ENCODE assay signal across 9 cellular contexts in genomic region chr11:67057410-67057757, GRCh38. TPM values are rescaled to one million over a fixed set of nuclear protein-coding genes. Genes with fewer than 3 reads are reported as not detected.
DNase-seq lines count a peak whose midpoint lies in the region; ATAC-seq, FAIRE-seq and TF ChIP-seq lines count a peak whose summit lies in the region.
"Had no signal": no experiment of that assay in that cellular context is flagged by ENCODE, and none has a peak within 500 bp of the region (broad histone marks: within the 10 kb centered on the region; RNA-seq: fewer than 3 reads in every experiment).

No MANE protein-coding gene starts in this region.

- no peaks in the 10 kb centered on the region for H3K9me3 Mint-ChIP-seq in activated B cell treated with CpG ODN at 0.5 μM for 24 hours

- CTCF ChIA-PET in activated B cell treated with CpG ODN at 0.5 μM for 24 hours (lab: Charles Lee), result no interaction called here

- no peak for FAIRE-seq in GM19239 (lab: Jason Lieb, UNC)

- H3K36me3 ChIP-seq in GM23248 (ENCODE audit: low read depth), result no peaks in the 10 kb centered on the region
- no peaks in the 10 kb centered on the region for H3K36me3 ChIP-seq in prostate gland

- H3K27me3 Mint-ChIP-seq in activated B cell treated with CpG ODN at 0.5 μM for 24 hours, result peaks cover 13% of the 10 kb centered on the region

- peak overlapping the region; percentile 86 for H3K4me2 ChIP-seq in GM23248 (ENCODE audit: unreplicated experiment)

- TF ChIP-seq CTCF in activated B cell treated with CpG ODN at 0.5 μM for 24 hours (IDR thresholded peaks at IDR 0.05) (no peak), prostate gland (IDR thresholded peaks at IDR 0.05) (no peak)

- peak overlapping the region; percentile 73 for H3K4me3 ChIP-seq in GM23248
- H3K4me3 ChIP-seq in prostate gland, result peak overlapping the region; percentile 55 to 56

- no peaks in the 10 kb centered on the region; the same call in 1 of the 2 replicates for H3F3A ChIP-seq in GM23248 (ENCODE audit: insufficient read depth)

- intact Hi-C loops in activated B cell treated with CpG ODN at 0.5 μM for 24 hours (cut with micrococcal nuclease), result loop anchor here (2.0 kb wide), 1 partner anchor 13 kb away; no protein-coding TSS in a partner anchor
- intact Hi-C loops in left cardiac atrium (cut with DNase I), result no loop called here
- intact Hi-C loops in prostate gland (cut with DNase I), result no loop called here

- in situ Hi-C loops in GM23248 (cut with MboI), result no loop called here

- H3K27ac Mint-ChIP-seq in activated B cell treated with CpG ODN at 0.5 μM for 24 hours, result no peak overlapping the region

- H3K27ac ChIP-seq in GM23248, result no peak overlapping the region
- peak overlapping the region; percentile 66 for H3K27ac ChIP-seq in prostate gland

- H3K9me3 ChIP-seq in GM23248 (ENCODE audit: low read depth) (no peaks in the 10 kb centered on the region), prostate gland (no peaks in the 10 kb centered on the region)

- no peak for TF ChIP-seq POLR2A in prostate gland (IDR thresholded peaks at IDR 0.05)

- POLR2A ChIA-PET in activated B cell treated with CpG ODN at 0.5 μM for 24 hours (lab: Charles Lee), result interaction anchor here (0.6 kb wide), 1 partner anchor 156 kb away, joined by 3 read pairs; no protein-coding TSS in a partner anchor

- 43 to 44% methylated on average over 8 of the region's 8 CpGs for WGBS in GM23248 (ENCODE audit: low coverage in 1 of 2, low lambda C conversion rate in 2 of 2, missing lambda C conversion rate in 2 of 2), 2 experiments
- WGBS in prostate gland, result 34% methylated on average over 8 of the region's 8 CpGs

- H3K9me2 ChIP-seq in GM23248 (ENCODE audit: insufficient read depth), result no peaks in the 10 kb centered on the region

- H3K27me3 ChIP-seq in GM23248 (replicated peaks; ENCODE audit: insufficient read depth) (no peaks in the 10 kb centered on the region), prostate gland (replicated peaks; ENCODE audit: insufficient read depth) (no peaks in the 10 kb centered on the region)

- peak overlapping the region; percentile 81 for H2AFZ ChIP-seq in GM23248

- peak overlapping the region; percentile 57 for H3K4me3 Mint-ChIP-seq in activated B cell treated with CpG ODN at 0.5 μM for 24 hours

- H3K9ac ChIP-seq in GM23248, result peak overlapping the region; percentile 68; the same call in 1 of the 2 replicates

- H4K20me1 ChIP-seq in GM23248 (ENCODE audit: insufficient read depth), result no peaks in the 10 kb centered on the region

- H3K79me2 ChIP-seq in GM23248 (ENCODE audit: insufficient read depth), result no peaks in the 10 kb centered on the region

- DNase-seq in GM23248 (peak; percentile 36), activated B cell treated with CpG ODN at 0.5 μM for 24 hours (no peak), left cardiac atrium (no peak), prostate gland (ENCODE audit: low spot score) (peak; percentile 21), GM19239 (ENCODE audit: insufficient read length, low spot score) (no peak), NOMO-1 treated with dmso at 0.1 percent for 144 hours (lab: John Stamatoyannopoulos, UW; ENCODE audit: unreplicated experiment) (no peak), C1 segment of cervical spinal cord (lab: John Stamatoyannopoulos, UW) (no peak), NOMO-1 treated with DMSO at 0.1 percent for 48 hours (lab: John Stamatoyannopoulos, UW; ENCODE audit: unreplicated experiment) (no peak)
- DNase-seq: anterior cingulate cortex had no signal

- H3K4me1 Mint-ChIP-seq in activated B cell treated with CpG ODN at 0.5 μM for 24 hours, result peaks cover 9% of the 10 kb centered on the region

- H3K4me1 ChIP-seq in GM23248 (ENCODE audit: insufficient read depth) (peaks cover 20% of the 10 kb centered on the region), prostate gland (replicated peaks) (peaks cover 12% of the 10 kb centered on the region)

- ATAC-seq in activated B cell treated with CpG ODN at 0.5 μM for 24 hours (ENCODE audit: low read depth) (no peak), left cardiac atrium (peak; percentile 4 to 19)

- H3K36me3 Mint-ChIP-seq in activated B cell treated with CpG ODN at 0.5 μM for 24 hours (ENCODE audit: low read depth), result no peaks in the 10 kb centered on the region

RNA-seq across cellular contexts. Expression of gene RHOD, which starts 0.7 kb away (rescaled TPM):
- 14.2 and 28.7 TPM in 2 replicates for total RNA-seq in GM23248 (2014; rRNA removed; shearing (Covaris generic))
- 32.3 and 33.2 TPM in 2 replicates for polyA plus RNA-seq in GM23248 (2016; fragmentation: Nextera tagmentation; extraction: Ambion mirVana)
- total RNA-seq in activated B cell treated with CpG ODN at 0.5 μM for 24 hours (0.32 TPM in 1 of 2 replicates, not detected in the other), left cardiac atrium (10 to 100 TPM; 33.6 to 42.8 TPM), prostate gland (10 to 100 TPM; 26.2 to 69.5 TPM)

RNA-seq across cellular contexts. Expression of gene SYT12, which starts 34.5 kb away (rescaled TPM):
- total RNA-seq in GM23248 (2014; rRNA removed; shearing (Covaris generic)), result 2.8 and 3.3 TPM in 2 replicates
- 0.75 and 1.9 TPM in 2 replicates for polyA plus RNA-seq in GM23248 (2016; fragmentation: Nextera tagmentation; extraction: Ambion mirVana)
- total RNA-seq in activated B cell treated with CpG ODN at 0.5 μM for 24 hours (not detected in 2 replicates), left cardiac atrium (1 to 10 TPM in 1 of 2 donors, under 1 TPM in 1; 0.18 to 1.8 TPM), prostate gland (1 to 10 TPM; 2.1 to 3.4 TPM)

Comparison
In these comparisons a context has a peak if more than half of its experiments do, and no peak if none do; other contexts are left out.
1. DNase-seq: peak in GM23248 (single experiment) and prostate gland (single experiment); none in activated B cell treated with CpG ODN at 0.5 μM for 24 hours (single experiment), left cardiac atrium (single experiment), GM19239 (single experiment), NOMO-1 treated with dmso at 0.1 percent for 144 hours (single experiment), C1 segment of cervical spinal cord (0 of 14) and NOMO-1 treated with DMSO at 0.1 percent for 48 hours (single experiment).
2. RNA of gene RHOD, which starts 0.7 kb away (total RNA-seq): 26.2 to 69.5 TPM in prostate gland, 33.6 to 42.8 TPM in left cardiac atrium and 14.2 to 28.7 TPM in GM23248; 0.32 TPM in activated B cell treated with CpG ODN at 0.5 μM for 24 hours; every median in the first group is over 10 times any median in the second.